In the genomic region with DNA sequence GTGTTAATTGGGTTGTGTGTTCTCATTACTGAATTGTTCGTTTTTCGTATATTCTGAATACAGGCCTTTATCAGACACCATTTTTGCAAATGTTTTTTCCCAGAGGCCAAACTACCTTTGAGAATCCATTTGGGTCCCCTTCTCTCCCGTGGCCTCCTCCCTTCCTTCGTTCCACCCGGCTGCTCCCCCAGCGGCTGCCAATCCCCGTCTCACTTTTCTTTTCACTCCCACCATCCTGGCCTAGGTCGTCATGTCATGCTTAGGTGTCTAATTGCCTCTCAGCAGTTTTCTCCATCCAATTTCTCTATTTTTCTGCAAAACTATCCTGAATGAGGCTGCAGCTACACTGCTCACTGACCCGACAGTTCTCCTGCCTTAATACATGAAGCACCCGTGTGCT, we compare ENCODE assay signal across 22 cellular contexts. TPM values are rescaled to one million over a fixed set of nuclear protein-coding genes. Genes with fewer than 3 reads are reported as not detected.
A peak's percentile ranks its signal among the peaks of the same experiment; 100 is the strongest.
DNase-seq lines count a peak whose midpoint lies in the region; ATAC-seq and FAIRE-seq lines count a peak whose summit lies in the region.
"Had no signal": no experiment of that assay in that cellular context is flagged by ENCODE, and none has a peak within 500 bp of the region (broad histone marks: within the 10 kb centered on the region; RNA-seq: fewer than 3 reads in every experiment).

No MANE protein-coding gene starts in this region.

- H3K9me3 Mint-ChIP-seq in activated T-helper 17 cell treated with anti-CD3 and anti-CD28 coated beads, Interleukin-2, amount 50 U/mL, for 72 hours: no peaks in the 10 kb centered on the region
- H3K9me3 Mint-ChIP-seq in stimulated activated effector memory CD8-positive, alpha-beta T cell treated with anti-CD3 and anti-CD28 coated beads, Interleukin-12 subunit alpha, Interleukin-12 subunit beta, amount 100 ng/mL, for 72 hours: no peaks in the 10 kb centered on the region
- H3K9me3 Mint-ChIP-seq: CD8-positive, alpha-beta memory T cell; GM23338; H9 had no signal

- no peak overlapping the region for H3K4me3 Mint-ChIP-seq in activated T-helper 17 cell treated with anti-CD3 and anti-CD28 coated beads, Interleukin-2, amount 50 U/mL, for 72 hours
- H3K4me3 Mint-ChIP-seq in stimulated activated effector memory CD8-positive, alpha-beta T cell treated with anti-CD3 and anti-CD28 coated beads, Interleukin-12 subunit alpha, Interleukin-12 subunit beta, amount 100 ng/mL, for 72 hours: no peak overlapping the region
- H3K4me3 Mint-ChIP-seq: B cell; CD4-positive, CD25-positive, alpha-beta regulatory T cell; CD8-positive, alpha-beta memory T cell; GM23338; H9 had no signal

- peak; percentile 11 for DNase-seq in activated CD8-positive, alpha-beta memory T cell treated with anti-CD3 and anti-CD28 coated beads for 24 hours
- DNase-seq in activated CD8-positive, alpha-beta memory T cell treated with anti-CD3 and anti-CD28 coated beads, Interleukin-2, amount 50 U/mL, for 4 hours: no peak
- DNase-seq in left kidney (ENCODE audit: low read depth, low spot score) (peak; percentile 85), RCC 7860 (ENCODE audit: low spot score) (no peak), kidney tubule cell (ENCODE audit: low spot score) (no peak), HuH-7.5 (ENCODE audit: low spot score) (no peak)
- no peak for DNase-seq in stimulated activated effector memory CD8-positive, alpha-beta T cell treated with anti-CD3 and anti-CD28 coated beads, Interleukin-12 subunit alpha, Interleukin-12 subunit beta, amount 100 ng/mL, for 72 hours (ENCODE audit: low spot score in 2 of 2)
- DNase-seq: CD4-positive, CD25-positive, alpha-beta regulatory T cell; CD8-positive, alpha-beta memory T cell; DMS 273 treated with DMSO at 0.1 percent for 48 hours; DMS79; EL; GDM1; H9 had no signal

- no peak for ATAC-seq in activated T-helper 17 cell treated with anti-CD3 and anti-CD28 coated beads, Interleukin-2, amount 50 U/mL, for 72 hours (replicated peaks)
- no peak for ATAC-seq in stimulated activated effector memory CD8-positive, alpha-beta T cell treated with anti-CD3 and anti-CD28 coated beads, Interleukin-12 subunit alpha, Interleukin-12 subunit beta, amount 100 ng/mL, for 72 hours
- ATAC-seq: GM12878, GM23338, HCT116 had no signal

- H3K4me1 Mint-ChIP-seq in activated T-helper 17 cell treated with anti-CD3 and anti-CD28 coated beads, Interleukin-2, amount 50 U/mL, for 72 hours: peaks cover 11% of the 10 kb centered on the region
- peaks cover 20% of the 10 kb centered on the region for H3K4me1 Mint-ChIP-seq in stimulated activated effector memory CD8-positive, alpha-beta T cell treated with anti-CD3 and anti-CD28 coated beads, Interleukin-12 subunit alpha, Interleukin-12 subunit beta, amount 100 ng/mL, for 72 hours
- H3K4me1 Mint-ChIP-seq: B cell, GM23338, H9 had no signal

- no peaks in the 10 kb centered on the region for H3K27me3 Mint-ChIP-seq in activated T-helper 17 cell treated with anti-CD3 and anti-CD28 coated beads, Interleukin-2, amount 50 U/mL, for 72 hours
- H3K27me3 Mint-ChIP-seq: B cell; CD4-positive, CD25-positive, alpha-beta regulatory T cell; CD8-positive, alpha-beta memory T cell had no signal

- peak overlapping the region; percentile 34 for H3K27ac Mint-ChIP-seq in activated T-helper 17 cell treated with anti-CD3 and anti-CD28 coated beads, Interleukin-2, amount 50 U/mL, for 72 hours
- H3K27ac Mint-ChIP-seq in stimulated activated effector memory CD8-positive, alpha-beta T cell treated with anti-CD3 and anti-CD28 coated beads, Interleukin-12 subunit alpha, Interleukin-12 subunit beta, amount 100 ng/mL, for 72 hours: peak overlapping the region; percentile 15
- H3K27ac Mint-ChIP-seq: B cell; CD4-positive, CD25-positive, alpha-beta regulatory T cell; GM23338 had no signal

- peaks cover 100% of the 10 kb centered on the region for H3K36me3 Mint-ChIP-seq in activated T-helper 17 cell treated with anti-CD3 and anti-CD28 coated beads, Interleukin-2, amount 50 U/mL, for 72 hours (ENCODE audit: low read depth)
- H3K36me3 Mint-ChIP-seq in stimulated activated effector memory CD8-positive, alpha-beta T cell treated with anti-CD3 and anti-CD28 coated beads, Interleukin-12 subunit alpha, Interleukin-12 subunit beta, amount 100 ng/mL, for 72 hours: peaks cover 100% of the 10 kb centered on the region

- no peak for FAIRE-seq in RCC 7860 (lab: Jason Lieb, UNC)
- FAIRE-seq: A204.1, D721Med, GM12878, GM18507 had no signal

RNA-seq across cellular contexts. Expression of gene PITRM1, which starts 17.9 kb away (rescaled TPM):
- total RNA-seq in activated T-helper 17 cell treated with anti-CD3 and anti-CD28 coated beads, Interleukin-2, amount 50 U/mL, for 72 hours: 100 to 1,000 TPM; 160 to 169 TPM

Comparison
In these comparisons a context has a peak if more than half of its experiments do, and no peak if none do; other contexts are left out.
1. DNase-seq: peak in activated CD8-positive, alpha-beta memory T cell treated with anti-CD3 and anti-CD28 coated beads for 24 hours (single experiment) and left kidney (single experiment); none in activated CD8-positive, alpha-beta memory T cell treated with anti-CD3 and anti-CD28 coated beads, Interleukin-2, amount 50 U/mL, for 4 hours (single experiment), stimulated activated effector memory CD8-positive, alpha-beta T cell treated with anti-CD3 and anti-CD28 coated beads, Interleukin-12 subunit alpha, Interleukin-12 subunit beta, amount 100 ng/mL, for 72 hours (0 of 2), RCC 7860 (single experiment), kidney tubule cell (single experiment) and HuH-7.5 (single experiment).